Comparison of ENCODE assay signal across 1 cellular context in genomic region chr1:145961425-145962156, GRCh38.
TF ChIP-seq lines count a peak whose summit lies in the region.

No MANE protein-coding gene starts in this region.

TF ChIP-seq in K562, 482 proteins besides CTCF, POLR2A, EP300 and RAD21:
- TF ChIP-seq MTA1 (IDR thresholded peaks at IDR 0.05; ENCODE audit: borderline replicate concordance) (no peak), TCF3 (CRISPR knock-in tag; IDR thresholded peaks at IDR 0.05) (no peak), NFYB (IDR thresholded peaks at IDR 0.05; ENCODE audit: extremely low read depth, insufficient read length) (no peak), EGR1 (conservative IDR thresholded peaks at IDR 0.05) (0 out of 2 replicates have a peak, but pooled peaks have one; percentile 27), CBX5 (IDR thresholded peaks at IDR 0.05; ENCODE audit: borderline replicate concordance, low read depth) (no peak), MGA (IDR thresholded peaks at IDR 0.05) (peak; percentile 54), ASH1L (IDR thresholded peaks at IDR 0.05; ENCODE audit: borderline replicate concordance, low read depth, partially characterized antibody) (no peak), NELFE (IDR thresholded peaks at IDR 0.05; ENCODE audit: insufficient read depth, insufficient read length) (no peak), NRF1 (conservative IDR thresholded peaks at IDR 0.05 in 1 of 2, IDR thresholded peaks at IDR 0.05 in 1 of 2) (peak; percentile 66 to 67), LEF1 (IDR thresholded peaks at IDR 0.05) (no peak), NFATC3 (IDR thresholded peaks at IDR 0.05) (no peak), ZNF239 (CRISPR knock-in tag; IDR thresholded peaks at IDR 0.05) (no peak), SREBF2 (CRISPR knock-in tag; IDR thresholded peaks at IDR 0.05) (peak; percentile 17; the same call in 1 of the 2 replicates), ZNF408 (CRISPR knock-in tag; IDR thresholded peaks at IDR 0.05; ENCODE audit: low read depth) (no peak), SP2 (IDR thresholded peaks at IDR 0.05; ENCODE audit: extremely low read depth, low read depth, low read length, poor library complexity, severe bottlenecking) (no peak), ZNF146 (CRISPR knock-in tag; IDR thresholded peaks at IDR 0.05; ENCODE audit: unreplicated experiment) (no peak), L3MBTL2 (IDR thresholded peaks at IDR 0.05) (peak; percentile 43; the same call in 1 of the 2 replicates), E2F6 (IDR thresholded peaks at IDR 0.05; ENCODE audit: borderline replicate concordance in 1 of 2, extremely low read depth in 1 of 2, insufficient read depth in 1 of 2, insufficient read length in 1 of 2, low read depth in 1 of 2, low read length in 1 of 2, poor library complexity in 1 of 2, severe bottlenecking in 1 of 2) (peak; percentile 26 to 77), MAX (CRISPR knock-in tag; IDR thresholded peaks at IDR 0.05) (peak; percentile 45), PHF20 (IDR thresholded peaks at IDR 0.05; ENCODE audit: partially characterized antibody) (no peak)
TF ChIP-seq in K562: peak in this region for 7.
